Comparison of ENCODE assay signal across 9 cellular contexts in genomic region chr2:40451926-40452605, GRCh38. TPM values are rescaled to one million over a fixed set of nuclear protein-coding genes. Genes with fewer than 3 reads are reported as not detected.
A peak's percentile ranks its signal among the peaks of the same experiment; 100 is the strongest.
DNase-seq lines count a peak whose midpoint lies in the region; ATAC-seq and TF ChIP-seq lines count a peak whose summit lies in the region.
"Had no signal": no experiment of that assay in that cellular context is flagged by ENCODE, and none has a peak within 500 bp of the region (broad histone marks: within the 10 kb centered on the region; RNA-seq: fewer than 3 reads in every experiment).

SLC8A1 (minus strand) TSS chr2:40452090.

- CTCF ChIA-PET in activated CD8-positive, alpha-beta T cell treated with anti-CD3 and anti-CD28 coated beads, Interleukin-2, amount 10 ng/mL, durations not matched to agents 7 days and 5 days (lab: Charles Lee): no interaction called here

- H3K79me2 ChIP-seq in osteoblast (ENCODE audit: insufficient read depth, low read length): peaks cover 36% of the 10 kb centered on the region

- peak; percentile 68 for ATAC-seq in activated CD8-positive, alpha-beta T cell treated with anti-CD3 and anti-CD28 coated beads, Interleukin-2, amount 10 ng/mL, durations not matched to agents 7 days and 5 days
- ATAC-seq in HG03469 (IDR thresholded peaks at IDR 0.05; ENCODE audit: unreplicated experiment): no peak
- no peak for ATAC-seq in HG03520 (IDR thresholded peaks at IDR 0.05; ENCODE audit: unreplicated experiment)

- H3K27me3 Mint-ChIP-seq in IgD-negative memory B cell: peaks cover 23% of the 10 kb centered on the region
- H3K27me3 Mint-ChIP-seq in activated CD8-positive, alpha-beta T cell treated with anti-CD3 and anti-CD28 coated beads, Interleukin-2, amount 10 ng/mL, durations not matched to agents 7 days and 5 days (ENCODE audit: low read depth): peaks cover 37% of the 10 kb centered on the region

- peak within 1 kb of the TSS; percentile 89 for H2AFZ ChIP-seq in osteoblast (ENCODE audit: low read length)

- peak within 1 kb of the TSS; percentile 61 to 89 (median 82) for H3K4me3 Mint-ChIP-seq in IgD-negative memory B cell
- H3K4me3 Mint-ChIP-seq in activated CD8-positive, alpha-beta T cell treated with anti-CD3 and anti-CD28 coated beads, Interleukin-2, amount 10 ng/mL, durations not matched to agents 7 days and 5 days: peak within 1 kb of the TSS; percentile 76

- no peaks in the 10 kb centered on the region for H3K36me3 Mint-ChIP-seq in IgD-negative memory B cell
- H3K36me3 Mint-ChIP-seq in activated CD8-positive, alpha-beta T cell treated with anti-CD3 and anti-CD28 coated beads, Interleukin-2, amount 10 ng/mL, durations not matched to agents 7 days and 5 days (ENCODE audit: low read depth): no peaks in the 10 kb centered on the region

- no peaks in the 10 kb centered on the region for H3K27me3 ChIP-seq in osteoblast (ENCODE audit: insufficient read depth, low read length)

- H3K36me3 ChIP-seq in osteoblast (ENCODE audit: insufficient read depth, low read length): no peaks in the 10 kb centered on the region

- no peaks in the 10 kb centered on the region for H4K20me1 ChIP-seq in osteoblast (ENCODE audit: insufficient read depth, low read length)

- peak within 1 kb of the TSS in 1 of 3 donors; percentile 84 for H3K27ac Mint-ChIP-seq in IgD-negative memory B cell
- H3K27ac Mint-ChIP-seq in activated CD8-positive, alpha-beta T cell treated with anti-CD3 and anti-CD28 coated beads, Interleukin-2, amount 10 ng/mL, durations not matched to agents 7 days and 5 days: no peak within 1 kb of the TSS

- TF ChIP-seq CTCF in osteoblast (IDR thresholded peaks at IDR 0.05; ENCODE audit: extremely low read depth, low read depth, low read length): no peak

- DNase-seq in NCI-H2081 (lab: John Stamatoyannopoulos, UW) (peak; percentile 39 to 73), NCI-H2081 treated with DMSO at 0.1 percent for 48 hours (lab: John Stamatoyannopoulos, UW) (no peak), head of caudate nucleus (peak in 37 of 42 donors; percentile 17 to 73 (median 48)), osteoblast (ENCODE audit: insufficient read length, low spot score, missing footprints) (peak; percentile 93)
- DNase-seq in activated CD8-positive, alpha-beta T cell treated with anti-CD3 and anti-CD28 coated beads, Interleukin-2, amount 10 ng/mL, durations not matched to agents 7 days and 5 days: peak; percentile 25

- peak within 1 kb of the TSS; percentile 85 for H3K4me3 ChIP-seq in osteoblast (ENCODE audit: insufficient read depth, low read length)

- H3K27ac ChIP-seq in osteoblast (ENCODE audit: low read depth, low read length): peak within 1 kb of the TSS; percentile 74
- H3K27ac ChIP-seq: C4-2B had no signal

- POLR2A ChIA-PET in activated CD8-positive, alpha-beta T cell treated with anti-CD3 and anti-CD28 coated beads, Interleukin-2, amount 10 ng/mL, durations not matched to agents 7 days and 5 days (lab: Charles Lee): no interaction called here

- peaks cover 17% of the 10 kb centered on the region for H3K4me1 ChIP-seq in osteoblast (ENCODE audit: insufficient read depth, low read length)

- no peaks in the 10 kb centered on the region for H3K9me3 Mint-ChIP-seq in IgD-negative memory B cell
- no peaks in the 10 kb centered on the region for H3K9me3 Mint-ChIP-seq in activated CD8-positive, alpha-beta T cell treated with anti-CD3 and anti-CD28 coated beads, Interleukin-2, amount 10 ng/mL, durations not matched to agents 7 days and 5 days (ENCODE audit: insufficient read depth)

- H3K4me1 Mint-ChIP-seq in IgD-negative memory B cell: peaks cover 8 to 17% (median 12%) of the 10 kb centered on the region in 3 donors
- H3K4me1 Mint-ChIP-seq in activated CD8-positive, alpha-beta T cell treated with anti-CD3 and anti-CD28 coated beads, Interleukin-2, amount 10 ng/mL, durations not matched to agents 7 days and 5 days (ENCODE audit: low read depth): peaks cover 22% of the 10 kb centered on the region

- no peaks in the 10 kb centered on the region for H3K9me3 ChIP-seq in osteoblast (ENCODE audit: low read depth, low read length)

- intact Hi-C loops in head of caudate nucleus (cut with DNase I): loop anchor here (10.0 kb wide), 1 partner anchor 1253 kb away; no protein-coding TSS in a partner anchor

- H3K4me2 ChIP-seq in osteoblast (ENCODE audit: insufficient read depth, low read length): peak within 1 kb of the TSS; percentile 93

RNA-seq across cellular contexts. Expression of gene SLC8A1, which starts in this region (rescaled TPM):
- not detected for polyA plus RNA-seq in IgD-negative memory B cell
- under 1 TPM; 0.10 to 0.45 TPM for total RNA-seq in activated CD8-positive, alpha-beta T cell treated with anti-CD3 and anti-CD28 coated beads, Interleukin-2, amount 10 ng/mL, durations not matched to agents 7 days and 5 days
- 77.2 and 82.9 TPM in 2 replicates for total RNA-seq in osteoblast

Comparison
In these comparisons a context has a peak if more than half of its experiments do, and no peak if none do; other contexts are left out.
1. RNA of gene SLC8A1 (total RNA-seq): 77.2 to 82.9 TPM in osteoblast; 0.10 to 0.45 TPM in activated CD8-positive, alpha-beta T cell treated with anti-CD3 and anti-CD28 coated beads, Interleukin-2, amount 10 ng/mL, durations not matched to agents 7 days and 5 days; every median in the first group is over 10 times any median in the second.
2. Peak in DNase-seq and ATAC-seq in activated CD8-positive, alpha-beta T cell treated with anti-CD3 and anti-CD28 coated beads, Interleukin-2, amount 10 ng/mL, durations not matched to agents 7 days and 5 days; RNA of the gene not detected or under 1 TPM.